Comparison of ENCODE assay signal across 20 cellular contexts in genomic region chr9:134888603-134889195, GRCh38. TPM values are rescaled to one million over a fixed set of nuclear protein-coding genes. Genes with fewer than 3 reads are reported as not detected.
"Had no signal": no experiment of that assay in that cellular context is flagged by ENCODE, and none has a peak within 500 bp of the region (broad histone marks: within the 10 kb centered on the region; RNA-seq: fewer than 3 reads in every experiment).

No MANE protein-coding gene starts in this region.

- ATAC-seq: effector memory CD8-positive, alpha-beta T cell; left colon; naive thymus-derived CD4-positive, alpha-beta T cell; SK-N-SH treated with all-trans-retinoic acid at 6 μM for 48 hours had no signal

- H3K4me3 ChIP-seq: transverse colon had no signal

- H3K36me3 Mint-ChIP-seq: activated CD4-positive, alpha-beta memory T cell treated with anti-CD3 and anti-CD28 coated beads for 36 hours; naive thymus-derived CD4-positive, alpha-beta T cell had no signal

- H3K9me3 ChIP-seq: transverse colon had no signal

- H3K4me3 Mint-ChIP-seq: activated CD4-positive, alpha-beta memory T cell treated with anti-CD3 and anti-CD28 coated beads for 36 hours; activated T-helper 1 cell treated with anti-CD3 and anti-CD28 coated beads, Interleukin-12 subunit alpha, Interleukin-12 subunit beta, Interleukin-2, Interleukin-4 antibody, amounts not matched to agents 30 ng/mL and 10 ng/mL and 1 ng/mL, durations not matched to agents 14 hours and 24 hours and 36 hours; effector memory CD8-positive, alpha-beta T cell; naive thymus-derived CD4-positive, alpha-beta T cell had no signal

- H3K36me3 ChIP-seq: brain microvascular endothelial cell, transverse colon had no signal

- H3K27ac Mint-ChIP-seq: activated CD4-positive, alpha-beta memory T cell treated with anti-CD3 and anti-CD28 coated beads for 36 hours; activated T-helper 1 cell treated with anti-CD3 and anti-CD28 coated beads, Interleukin-12 subunit alpha, Interleukin-12 subunit beta, Interleukin-2, Interleukin-4 antibody, amounts not matched to agents 30 ng/mL and 10 ng/mL and 1 ng/mL, durations not matched to agents 14 hours and 24 hours and 36 hours; naive thymus-derived CD4-positive, alpha-beta T cell had no signal

- H3K4me1 ChIP-seq: parathyroid adenoma, transverse colon had no signal

- DNase-seq: activated CD4-positive, alpha-beta memory T cell treated with anti-CD3 and anti-CD28 coated beads for 36 hours; activated naive CD4-positive, alpha-beta T cell; anterior cingulate cortex; brain microvascular endothelial cell; effector memory CD8-positive, alpha-beta T cell; left colon; mammary epithelial cell; naive thymus-derived CD4-positive, alpha-beta T cell; stimulated activated CD4-positive, alpha-beta T cell treated with anti-CD3 and anti-CD28 coated beads, Interleukin-4, amount 100 ng/mL, for 24 hours; stimulated activated naive CD4-positive, alpha-beta T cell; substantia nigra; transverse colon had no signal

- H3K27me3 ChIP-seq: brain microvascular endothelial cell, transverse colon had no signal

- H3K9me3 Mint-ChIP-seq: activated CD4-positive, alpha-beta memory T cell treated with anti-CD3 and anti-CD28 coated beads for 36 hours; activated T-helper 1 cell treated with anti-CD3 and anti-CD28 coated beads, Interleukin-12 subunit alpha, Interleukin-12 subunit beta, Interleukin-2, Interleukin-4 antibody, amounts not matched to agents 30 ng/mL and 10 ng/mL and 1 ng/mL, durations not matched to agents 14 hours and 24 hours and 36 hours; effector memory CD8-positive, alpha-beta T cell had no signal

- H3K27ac ChIP-seq: brain microvascular endothelial cell, epithelial cell of prostate, parathyroid adenoma, transverse colon, VCaP had no signal

RNA-seq across cellular contexts. Expression of gene FCN2, which starts 8.1 kb away (rescaled TPM):
- total RNA-seq: activated CD4-positive, alpha-beta memory T cell treated with anti-CD3 and anti-CD28 coated beads for 36 hours; activated T-helper 1 cell treated with anti-CD3 and anti-CD28 coated beads, Interleukin-12 subunit alpha, Interleukin-12 subunit beta, Interleukin-2, Interleukin-4 antibody, amounts not matched to agents 30 ng/mL and 10 ng/mL and 1 ng/mL, durations not matched to agents 14 hours and 24 hours and 36 hours; left colon; mammary epithelial cell; mononuclear cell; naive thymus-derived CD4-positive, alpha-beta T cell; renal cortical epithelial cell; T-helper 1 cell treated with Interleukin-12 subunit alpha and Interleukin-12 subunit beta and Interleukin-4 antibody, amounts not matched to agents 30 ng/mL and 1 ng/mL, for 36 hours; transverse colon had no signal
- polyA plus RNA-seq: mammary epithelial cell; naive thymus-derived CD4-positive, alpha-beta T cell had no signal

RNA-seq across cellular contexts. Expression of gene FCN1, which starts 29.0 kb away (rescaled TPM):
- total RNA-seq: activated CD4-positive, alpha-beta memory T cell treated with anti-CD3 and anti-CD28 coated beads for 36 hours; activated T-helper 1 cell treated with anti-CD3 and anti-CD28 coated beads, Interleukin-12 subunit alpha, Interleukin-12 subunit beta, Interleukin-2, Interleukin-4 antibody, amounts not matched to agents 30 ng/mL and 10 ng/mL and 1 ng/mL, durations not matched to agents 14 hours and 24 hours and 36 hours; mammary epithelial cell; renal cortical epithelial cell; T-helper 1 cell treated with Interleukin-12 subunit alpha and Interleukin-12 subunit beta and Interleukin-4 antibody, amounts not matched to agents 30 ng/mL and 1 ng/mL, for 36 hours had no signal
- polyA plus RNA-seq: mammary epithelial cell had no signal
